Comparison of ENCODE assay signal across 1 cellular context in the genomic region with DNA sequence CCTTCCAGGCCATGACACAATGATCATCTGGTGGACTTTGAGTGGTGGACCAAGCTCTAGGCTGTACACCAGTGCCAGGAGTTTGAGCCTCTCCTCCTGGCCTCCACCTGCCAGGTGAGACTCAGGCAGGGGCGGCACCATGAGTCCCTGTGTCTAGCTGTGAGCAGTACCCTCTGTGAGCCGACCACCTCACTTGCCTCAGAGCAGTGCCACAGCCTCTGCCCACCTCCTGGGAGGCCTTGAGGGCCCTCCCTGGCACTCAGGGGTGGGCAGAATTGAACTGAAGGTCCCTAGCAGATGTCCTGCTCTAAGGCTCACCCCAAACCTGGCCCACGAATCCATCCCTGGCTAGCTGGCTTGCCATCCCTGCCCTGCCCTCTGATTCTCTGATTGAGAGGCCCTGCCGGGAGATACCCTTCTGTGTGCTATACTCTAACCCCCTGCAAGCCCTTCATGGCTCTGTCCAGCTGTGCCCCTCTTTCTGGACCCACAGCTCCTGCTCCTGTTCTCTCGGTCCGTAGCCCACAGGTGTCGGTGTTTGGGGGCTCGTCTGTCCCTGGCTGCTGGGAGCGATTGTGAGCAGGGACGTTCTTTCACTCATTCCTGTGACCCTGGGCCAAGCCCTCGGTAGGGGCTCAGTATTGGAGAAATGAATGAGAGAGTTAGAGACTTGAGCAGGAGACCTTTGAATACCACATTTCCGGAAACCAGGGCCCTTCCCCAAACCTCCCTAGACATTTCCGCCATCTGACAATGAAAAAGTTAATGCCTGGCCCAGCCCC.
TF ChIP-seq lines count a peak whose summit lies in the region.

No MANE protein-coding gene starts in this region.

TF ChIP-seq in H1, 55 proteins besides CTCF, POLR2A, EP300 and RAD21 (continued from another document):
- TF ChIP-seq ATF2 (IDR thresholded peaks at IDR 0.05; ENCODE audit: low read length) (no peak), EGR1 (IDR thresholded peaks at IDR 0.05; ENCODE audit: borderline replicate concordance, low read depth, low read length) (no peak), SRF (IDR thresholded peaks at IDR 0.05; ENCODE audit: low read depth, low read length) (no peak), JUN (IDR thresholded peaks at IDR 0.05; ENCODE audit: low read depth, low read length) (no peak), BCL11A (IDR thresholded peaks at IDR 0.05; ENCODE audit: low read depth in 2 of 2, low read length in 2 of 2) (no peak), SAP30 (IDR thresholded peaks at IDR 0.05; ENCODE audit: insufficient read depth, insufficient replicate concordance, low read length) (no peak), KDM5A (IDR thresholded peaks at IDR 0.05; ENCODE audit: low read length) (no peak), RFX5 (IDR thresholded peaks at IDR 0.05; ENCODE audit: borderline replicate concordance, low read depth, low read length) (no peak), RXRA (IDR thresholded peaks at IDR 0.05; ENCODE audit: insufficient read depth, low read depth, low read length) (no peak), TAF7 (optimal IDR thresholded peaks at IDR 0.05; ENCODE audit: borderline replicate concordance, low read depth, low read length) (no peak), SP1 (IDR thresholded peaks at IDR 0.05; ENCODE audit: low read depth, low read length) (no peak), CHD2 (IDR thresholded peaks at IDR 0.05; ENCODE audit: low read length) (no peak)
- TF ChIP-seq, protein P1, sequence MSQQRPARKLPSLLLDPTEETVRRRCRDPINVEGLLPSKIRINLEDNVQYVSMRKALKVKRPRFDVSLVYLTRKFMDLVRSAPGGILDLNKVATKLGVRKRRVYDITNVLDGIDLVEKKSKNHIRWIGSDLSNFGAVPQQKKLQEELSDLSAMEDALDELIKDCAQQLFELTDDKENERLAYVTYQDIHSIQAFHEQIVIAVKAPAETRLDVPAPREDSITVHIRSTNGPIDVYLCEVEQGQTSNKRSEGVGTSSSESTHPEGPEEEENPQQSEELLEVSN (IDR thresholded peaks at IDR 0.05): no peak
